Comparison of ENCODE assay signal across 34 cellular contexts in genomic region chr6:46265373-46265772, GRCh38.
"Had no signal": no experiment of that assay in that cellular context is flagged by ENCODE, and none has a peak within 500 bp of the region (broad histone marks: within the 10 kb centered on the region; RNA-seq: fewer than 3 reads in every experiment).

No MANE protein-coding gene starts in this region.

- H3K4me1 Mint-ChIP-seq: activated B cell treated with CpG ODN at 0.5 μM for 24 hours; activated CD4-positive, alpha-beta memory T cell treated with anti-CD3 and anti-CD28 coated beads, Interleukin-2, amount 10 ng/mL, durations not matched to agents 7 days and 5 days; activated CD4-positive, alpha-beta T cell treated with anti-CD3 and anti-CD28 coated beads, Interleukin-2, amount 10 ng/mL, durations not matched to agents 24 days and 14 days; activated naive CD4-positive, alpha-beta T cell treated with anti-CD3 and anti-CD28 coated beads, Interleukin-2, amount 10 ng/mL, durations not matched to agents 7 days and 5 days; activated naive CD4-positive, alpha-beta T cell treated with anti-CD3 and anti-CD28 coated beads, Interleukin-2, amount 50 U/mL, for 24 hours; activated naive CD8-positive, alpha-beta T cell treated with anti-CD3 and anti-CD28 coated beads, Interleukin-2, amount 10 ng/mL, durations not matched to agents 7 days and 5 days; activated naive CD8-positive, alpha-beta T cell treated with anti-CD3 and anti-CD28 coated beads, Interleukin-2, amount 50 U/mL, for 24 hours; central memory CD8-positive, alpha-beta T cell had no signal

- H3K9me3 Mint-ChIP-seq: activated B cell treated with CpG ODN at 0.5 μM for 24 hours; activated CD4-positive, alpha-beta memory T cell treated with anti-CD3 and anti-CD28 coated beads, Interleukin-2, amount 10 ng/mL, durations not matched to agents 7 days and 5 days; activated CD4-positive, alpha-beta T cell treated with anti-CD3 and anti-CD28 coated beads, Interleukin-2, amount 10 ng/mL, durations not matched to agents 24 days and 14 days; activated naive CD4-positive, alpha-beta T cell treated with anti-CD3 and anti-CD28 coated beads, Interleukin-2, amount 10 ng/mL, durations not matched to agents 7 days and 5 days; activated naive CD4-positive, alpha-beta T cell treated with anti-CD3 and anti-CD28 coated beads, Interleukin-2, amount 50 U/mL, for 24 hours; activated naive CD8-positive, alpha-beta T cell treated with anti-CD3 and anti-CD28 coated beads, Interleukin-2, amount 10 ng/mL, durations not matched to agents 7 days and 5 days; activated naive CD8-positive, alpha-beta T cell treated with anti-CD3 and anti-CD28 coated beads, Interleukin-2, amount 50 U/mL, for 24 hours; activated T-cell treated with anti-CD3 and anti-CD28 coated beads, Interleukin-2, amount 50 U/mL, for 24 hours; activated T-helper 2 cell treated with anti-CD3 and anti-CD28 coated beads, Interferon-gamma antibody, Interleukin-2, Interleukin-4, amounts not matched to agents 10 μg/mL and 5 μg/mL and 100 μg/mL, durations not matched to agents 14 hours and 24 hours and 36 hours; brain; central memory CD8-positive, alpha-beta T cell; T-helper 1 cell treated with Interleukin-12 subunit alpha and Interleukin-12 subunit beta and Interleukin-4 antibody, amounts not matched to agents 30 μg/mL and 1 μg/mL, for 36 hours; T-helper 2 cell treated with Interferon-gamma antibody and Interleukin-4, amounts not matched to agents 5 μg/mL and 100 μg/mL, for 36 hours had no signal

- H3K4me3 ChIP-seq: ascending aorta, cardiac muscle cell had no signal

- DNase-seq: activated B cell treated with CpG ODN at 0.5 μM for 24 hours; activated CD4-positive, alpha-beta memory T cell treated with anti-CD3 and anti-CD28 coated beads, Interleukin-2, amount 10 ng/mL, durations not matched to agents 7 days and 5 days; activated CD4-positive, alpha-beta T cell treated with anti-CD3 and anti-CD28 coated beads for 4 hours; activated CD4-positive, alpha-beta T cell treated with anti-CD3 and anti-CD28 coated beads, Interleukin-2, amount 10 ng/mL, durations not matched to agents 24 days and 14 days; activated CD4-positive, alpha-beta T cell treated with anti-CD3 and anti-CD28 coated beads, Interleukin-2, amount 50 U/mL, for 48 hours; activated CD4-positive, CD25-positive, alpha-beta regulatory T cell treated with anti-CD3 and anti-CD28 coated beads, Interleukin-2, amount 50 U/mL, for 72 hours; activated CD8-positive, alpha-beta memory T cell treated with anti-CD3 and anti-CD28 coated beads for 24 hours; activated CD8-positive, alpha-beta memory T cell treated with anti-CD3 and anti-CD28 coated beads, Interleukin-2, amount 10 ng/mL, durations not matched to agents 7 days and 5 days; activated CD8-positive, alpha-beta memory T cell treated with anti-CD3 and anti-CD28 coated beads, Interleukin-2, amount 50 U/mL, for 48 hours; activated CD8-positive, alpha-beta T cell treated with anti-CD3 and anti-CD28 coated beads, Interleukin-2, amount 10 ng/mL, durations not matched to agents 7 days and 5 days; activated effector memory CD4-positive, alpha-beta T cell treated with Interleukin-2 at 50 U/mL for 16 hours; activated gamma-delta T cell; activated naive CD4-positive, alpha-beta T cell treated with anti-CD3 and anti-CD28 coated beads, Interleukin-2, amount 10 ng/mL, durations not matched to agents 7 days and 5 days; activated naive CD4-positive, alpha-beta T cell treated with Interleukin-2 at 50 U/mL for 16 hours; activated naive CD8-positive, alpha-beta T cell treated with anti-CD3 and anti-CD28 coated beads, Interleukin-2, amount 10 ng/mL, durations not matched to agents 7 days and 5 days; activated naive CD8-positive, alpha-beta T cell treated with anti-CD3 and anti-CD28 coated beads, Interleukin-2, amount 50 U/mL, for 24 hours; activated T-cell treated with anti-CD3 and anti-CD28 coated beads, Interleukin-2, amount 50 U/mL, for 24 hours; activated T-cell treated with anti-CD3 and anti-CD28 coated beads, Interleukin-2, amount 50 U/mL, for 48 hours; amygdala; anterior cingulate cortex; caudate nucleus; cerebellar nuclear complex; T-helper 1 cell; T-helper 2 cell; T-helper 9 cell had no signal

- H3K27ac Mint-ChIP-seq: activated B cell treated with CpG ODN at 0.5 μM for 24 hours; activated CD4-positive, alpha-beta memory T cell treated with anti-CD3 and anti-CD28 coated beads, Interleukin-2, amount 10 ng/mL, durations not matched to agents 7 days and 5 days; activated CD4-positive, alpha-beta T cell treated with anti-CD3 and anti-CD28 coated beads, Interleukin-2, amount 10 ng/mL, durations not matched to agents 24 days and 14 days; activated CD8-positive, alpha-beta memory T cell treated with anti-CD3 and anti-CD28 coated beads, Interleukin-2, amount 10 ng/mL, durations not matched to agents 7 days and 5 days; activated CD8-positive, alpha-beta T cell treated with anti-CD3 and anti-CD28 coated beads, Interleukin-2, amount 10 ng/mL, durations not matched to agents 7 days and 5 days; activated naive CD4-positive, alpha-beta T cell treated with anti-CD3 and anti-CD28 coated beads, Interleukin-2, amount 10 ng/mL, durations not matched to agents 7 days and 5 days; activated naive CD4-positive, alpha-beta T cell treated with anti-CD3 and anti-CD28 coated beads, Interleukin-2, amount 50 U/mL, for 24 hours; activated naive CD8-positive, alpha-beta T cell; activated naive CD8-positive, alpha-beta T cell treated with anti-CD3 and anti-CD28 coated beads, Interleukin-2, amount 10 ng/mL, durations not matched to agents 7 days and 5 days; activated naive CD8-positive, alpha-beta T cell treated with anti-CD3 and anti-CD28 coated beads, Interleukin-2, amount 50 U/mL, for 24 hours; activated T-cell treated with anti-CD3 and anti-CD28 coated beads, Interleukin-2, amount 50 U/mL, for 24 hours; activated T-helper 2 cell treated with anti-CD3 and anti-CD28 coated beads, Interferon-gamma antibody, Interleukin-2, Interleukin-4, amounts not matched to agents 10 μg/mL and 5 μg/mL and 100 μg/mL, durations not matched to agents 14 hours and 24 hours and 36 hours; T-helper 1 cell treated with Interleukin-12 subunit alpha and Interleukin-12 subunit beta and Interleukin-4 antibody, amounts not matched to agents 30 μg/mL and 1 μg/mL, for 36 hours; T-helper 2 cell treated with Interferon-gamma antibody and Interleukin-4, amounts not matched to agents 5 μg/mL and 100 μg/mL, for 36 hours had no signal

- H3K4me3 Mint-ChIP-seq: activated B cell treated with CpG ODN at 0.5 μM for 24 hours; activated CD4-positive, alpha-beta memory T cell treated with anti-CD3 and anti-CD28 coated beads, Interleukin-2, amount 10 ng/mL, durations not matched to agents 7 days and 5 days; activated CD4-positive, alpha-beta T cell treated with anti-CD3 and anti-CD28 coated beads, Interleukin-2, amount 10 ng/mL, durations not matched to agents 24 days and 14 days; activated CD8-positive, alpha-beta memory T cell treated with anti-CD3 and anti-CD28 coated beads, Interleukin-2, amount 10 ng/mL, durations not matched to agents 7 days and 5 days; activated CD8-positive, alpha-beta T cell treated with anti-CD3 and anti-CD28 coated beads, Interleukin-2, amount 10 ng/mL, durations not matched to agents 7 days and 5 days; activated naive CD4-positive, alpha-beta T cell treated with anti-CD3 and anti-CD28 coated beads, Interleukin-2, amount 10 ng/mL, durations not matched to agents 7 days and 5 days; activated naive CD4-positive, alpha-beta T cell treated with anti-CD3 and anti-CD28 coated beads, Interleukin-2, amount 50 U/mL, for 24 hours; activated naive CD8-positive, alpha-beta T cell; activated naive CD8-positive, alpha-beta T cell treated with anti-CD3 and anti-CD28 coated beads, Interleukin-2, amount 10 ng/mL, durations not matched to agents 7 days and 5 days; activated naive CD8-positive, alpha-beta T cell treated with anti-CD3 and anti-CD28 coated beads, Interleukin-2, amount 50 U/mL, for 24 hours; activated T-cell treated with anti-CD3 and anti-CD28 coated beads, Interleukin-2, amount 50 U/mL, for 24 hours; brain; central memory CD8-positive, alpha-beta T cell; T-helper 1 cell treated with Interleukin-12 subunit alpha and Interleukin-12 subunit beta and Interleukin-4 antibody, amounts not matched to agents 30 μg/mL and 1 μg/mL, for 36 hours; T-helper 2 cell treated with Interferon-gamma antibody and Interleukin-4, amounts not matched to agents 5 μg/mL and 100 μg/mL, for 36 hours had no signal

- ATAC-seq: activated CD8-positive, alpha-beta memory T cell treated with anti-CD3 and anti-CD28 coated beads, Interleukin-2, amount 10 ng/mL, durations not matched to agents 7 days and 5 days; activated CD8-positive, alpha-beta T cell treated with anti-CD3 and anti-CD28 coated beads, Interleukin-2, amount 10 ng/mL, durations not matched to agents 7 days and 5 days; activated naive CD8-positive, alpha-beta T cell treated with anti-CD3 and anti-CD28 coated beads, Interleukin-2, amount 50 U/mL, for 24 hours had no signal

- H3K36me3 Mint-ChIP-seq: activated CD8-positive, alpha-beta memory T cell treated with anti-CD3 and anti-CD28 coated beads, Interleukin-2, amount 10 ng/mL, durations not matched to agents 7 days and 5 days; activated naive CD4-positive, alpha-beta T cell treated with anti-CD3 and anti-CD28 coated beads, Interleukin-2, amount 10 ng/mL, durations not matched to agents 7 days and 5 days; activated naive CD4-positive, alpha-beta T cell treated with anti-CD3 and anti-CD28 coated beads, Interleukin-2, amount 50 U/mL, for 24 hours; activated naive CD8-positive, alpha-beta T cell; brain had no signal

- H3K27me3 Mint-ChIP-seq: activated naive CD4-positive, alpha-beta T cell treated with anti-CD3 and anti-CD28 coated beads, Interleukin-2, amount 10 ng/mL, durations not matched to agents 7 days and 5 days; activated T-cell treated with anti-CD3 and anti-CD28 coated beads, Interleukin-2, amount 50 U/mL, for 24 hours; brain; central memory CD8-positive, alpha-beta T cell had no signal
